Comparison of ENCODE assay signal across 35 cellular contexts in genomic region chr18:56937874-56938273, GRCh38.
"Had no signal": no experiment of that assay in that cellular context is flagged by ENCODE, and none has a peak within 500 bp of the region (broad histone marks: within the 10 kb centered on the region; RNA-seq: fewer than 3 reads in every experiment).

No MANE protein-coding gene starts in this region.

- ATAC-seq: activated naive CD8-positive, alpha-beta T cell treated with anti-CD3 and anti-CD28 coated beads, Interleukin-2, amount 50 U/mL, for 24 hours; activated T-helper 17 cell treated with anti-CD3 and anti-CD28 coated beads, Interleukin-2, amount 50 U/mL, for 72 hours; gastrocnemius medialis; sciatic nerve; stimulated activated effector memory CD8-positive, alpha-beta T cell treated with anti-CD3 and anti-CD28 coated beads, Interleukin-12 subunit alpha, Interleukin-12 subunit beta, amount 100 ng/mL, for 72 hours; stimulated activated naive CD8-positive, alpha-beta T cell treated with anti-CD3 and anti-CD28 coated beads, Interleukin-15, amount 100 ng/mL, for 72 hours; WTC11 had no signal

- H3K36me3 Mint-ChIP-seq: mesothelial cell of epicardium, WTC11 had no signal

- H3K27ac ChIP-seq: epithelial cell of prostate, esophagus squamous epithelium, gastrocnemius medialis, neutrophil, ovary, skin epidermis, upper lobe of left lung, vagina had no signal

- H3K27me3 Mint-ChIP-seq: activated CD4-positive, alpha-beta memory T cell treated with anti-CD3 and anti-CD28 coated beads, Interleukin-2, amount 10 ng/mL, durations not matched to agents 7 days and 5 days; activated CD4-positive, alpha-beta T cell treated with anti-CD3 and anti-CD28 coated beads, Interleukin-2, amount 10 ng/mL, durations not matched to agents 7 days and 5 days; activated naive CD4-positive, alpha-beta T cell treated with anti-CD3 and anti-CD28 coated beads, Interleukin-2, amount 50 U/mL, for 24 hours; activated naive CD8-positive, alpha-beta T cell treated with anti-CD3 and anti-CD28 coated beads, Interleukin-2, amount 50 U/mL, for 24 hours; activated T-cell treated with anti-CD3 and anti-CD28 coated beads, Interleukin-2, amount 50 U/mL, for 24 hours; activated T-helper 17 cell treated with anti-CD3 and anti-CD28 coated beads, Interleukin-2, amount 50 U/mL, for 72 hours; central memory CD8-positive, alpha-beta T cell; naive B cell; progenitor cell of endocrine pancreas; stimulated activated naive CD8-positive, alpha-beta T cell treated with anti-CD3 and anti-CD28 coated beads, Interleukin-15, amount 100 ng/mL, for 72 hours had no signal

- H3K4me1 ChIP-seq: esophagus squamous epithelium, gastrocnemius medialis, upper lobe of left lung, vagina had no signal

- H3K4me3 Mint-ChIP-seq: activated CD4-positive, alpha-beta memory T cell treated with anti-CD3 and anti-CD28 coated beads, Interleukin-2, amount 10 ng/mL, durations not matched to agents 7 days and 5 days; activated CD4-positive, alpha-beta T cell treated with anti-CD3 and anti-CD28 coated beads, Interleukin-2, amount 10 ng/mL, durations not matched to agents 7 days and 5 days; activated naive CD4-positive, alpha-beta T cell treated with anti-CD3 and anti-CD28 coated beads, Interleukin-2, amount 50 U/mL, for 24 hours; activated naive CD8-positive, alpha-beta T cell treated with anti-CD3 and anti-CD28 coated beads, Interleukin-2, amount 50 U/mL, for 24 hours; activated T-cell treated with anti-CD3 and anti-CD28 coated beads, Interleukin-2, amount 50 U/mL, for 24 hours; activated T-helper 17 cell treated with anti-CD3 and anti-CD28 coated beads, Interleukin-2, amount 50 U/mL, for 72 hours; central memory CD8-positive, alpha-beta T cell; mesothelial cell of epicardium; naive B cell; nephron progenitor cell; stimulated activated effector memory CD8-positive, alpha-beta T cell treated with anti-CD3 and anti-CD28 coated beads, Interleukin-12 subunit alpha, Interleukin-12 subunit beta, amount 100 ng/mL, for 72 hours; stimulated activated naive CD8-positive, alpha-beta T cell treated with anti-CD3 and anti-CD28 coated beads, Interleukin-15, amount 100 ng/mL, for 72 hours; WTC11 had no signal

- H3K4me1 Mint-ChIP-seq: activated CD4-positive, alpha-beta memory T cell treated with anti-CD3 and anti-CD28 coated beads, Interleukin-2, amount 10 ng/mL, durations not matched to agents 7 days and 5 days; activated CD4-positive, alpha-beta T cell treated with anti-CD3 and anti-CD28 coated beads, Interleukin-2, amount 10 ng/mL, durations not matched to agents 7 days and 5 days; activated naive CD4-positive, alpha-beta T cell treated with anti-CD3 and anti-CD28 coated beads, Interleukin-2, amount 50 U/mL, for 24 hours; activated naive CD8-positive, alpha-beta T cell treated with anti-CD3 and anti-CD28 coated beads, Interleukin-2, amount 50 U/mL, for 24 hours; activated T-helper 17 cell treated with anti-CD3 and anti-CD28 coated beads, Interleukin-2, amount 50 U/mL, for 72 hours; central memory CD8-positive, alpha-beta T cell; naive B cell; nephron progenitor cell; stimulated activated naive CD8-positive, alpha-beta T cell treated with anti-CD3 and anti-CD28 coated beads, Interleukin-15, amount 100 ng/mL, for 72 hours had no signal

- H3K4me3 ChIP-seq: esophagus squamous epithelium, gastrocnemius medialis, ovary, skin epidermis, upper lobe of left lung, vagina had no signal

- H3K27ac Mint-ChIP-seq: activated CD4-positive, alpha-beta memory T cell treated with anti-CD3 and anti-CD28 coated beads, Interleukin-2, amount 10 ng/mL, durations not matched to agents 7 days and 5 days; activated CD4-positive, alpha-beta T cell treated with anti-CD3 and anti-CD28 coated beads, Interleukin-2, amount 10 ng/mL, durations not matched to agents 7 days and 5 days; activated naive CD4-positive, alpha-beta T cell treated with anti-CD3 and anti-CD28 coated beads, Interleukin-2, amount 50 U/mL, for 24 hours; activated naive CD8-positive, alpha-beta T cell treated with anti-CD3 and anti-CD28 coated beads, Interleukin-2, amount 50 U/mL, for 24 hours; activated T-cell treated with anti-CD3 and anti-CD28 coated beads, Interleukin-2, amount 50 U/mL, for 24 hours; activated T-helper 17 cell treated with anti-CD3 and anti-CD28 coated beads, Interleukin-2, amount 50 U/mL, for 72 hours; mesothelial cell of epicardium; naive B cell; nephron progenitor cell; progenitor cell of endocrine pancreas; stimulated activated effector memory CD8-positive, alpha-beta T cell treated with anti-CD3 and anti-CD28 coated beads, Interleukin-12 subunit alpha, Interleukin-12 subunit beta, amount 100 ng/mL, for 72 hours; stimulated activated naive CD8-positive, alpha-beta T cell treated with anti-CD3 and anti-CD28 coated beads, Interleukin-15, amount 100 ng/mL, for 72 hours; WTC11 had no signal

- DNase-seq: activated CD4-positive, alpha-beta memory T cell treated with anti-CD3 and anti-CD28 coated beads, Interleukin-2, amount 10 ng/mL, durations not matched to agents 7 days and 5 days; activated CD4-positive, alpha-beta T cell treated with anti-CD3 and anti-CD28 coated beads for 1 hour; activated CD4-positive, alpha-beta T cell treated with anti-CD3 and anti-CD28 coated beads, Interleukin-2, amount 10 ng/mL, durations not matched to agents 7 days and 5 days; activated CD8-positive, alpha-beta memory T cell treated with anti-CD3 and anti-CD28 coated beads, Interleukin-2, amount 50 U/mL, for 48 hours; activated gamma-delta T cell treated with Interleukin-2 at 50 U/mL for 16 hours; activated naive CD8-positive, alpha-beta T cell treated with anti-CD3 and anti-CD28 coated beads, Interleukin-2, amount 50 U/mL, for 24 hours; activated T-cell treated with anti-CD3 and anti-CD28 coated beads, Interleukin-2, amount 50 U/mL, for 24 hours; amygdala; dermis blood vessel endothelial cell; effector CD4-positive, alpha-beta T cell; esophagus squamous epithelium; gastrocnemius medialis; glutamatergic neuron; kidney; naive B cell; nephron progenitor cell; ovary; stimulated activated CD4-positive, alpha-beta T cell treated with anti-CD3 and anti-CD28 coated beads, Interleukin-12 subunit alpha, Interleukin-12 subunit beta, amount 100 ng/mL, for 4 hours; stimulated activated CD4-positive, alpha-beta T cell treated with anti-CD3 and anti-CD28 coated beads, Interleukin-4, amount 100 ng/mL, for 24 hours; stimulated activated naive CD8-positive, alpha-beta T cell treated with anti-CD3 and anti-CD28 coated beads, Interleukin-15, amount 100 ng/mL, for 72 hours; substantia nigra; T-helper 2 cell; upper lobe of left lung had no signal

- H3K36me3 ChIP-seq: ovary, vagina had no signal

- H3K9me3 ChIP-seq: esophagus squamous epithelium, gastrocnemius medialis, neutrophil, ovary, upper lobe of left lung, vagina had no signal
